10 cellular contexts compared by ENCODE assay signal in the genomic region with DNA sequence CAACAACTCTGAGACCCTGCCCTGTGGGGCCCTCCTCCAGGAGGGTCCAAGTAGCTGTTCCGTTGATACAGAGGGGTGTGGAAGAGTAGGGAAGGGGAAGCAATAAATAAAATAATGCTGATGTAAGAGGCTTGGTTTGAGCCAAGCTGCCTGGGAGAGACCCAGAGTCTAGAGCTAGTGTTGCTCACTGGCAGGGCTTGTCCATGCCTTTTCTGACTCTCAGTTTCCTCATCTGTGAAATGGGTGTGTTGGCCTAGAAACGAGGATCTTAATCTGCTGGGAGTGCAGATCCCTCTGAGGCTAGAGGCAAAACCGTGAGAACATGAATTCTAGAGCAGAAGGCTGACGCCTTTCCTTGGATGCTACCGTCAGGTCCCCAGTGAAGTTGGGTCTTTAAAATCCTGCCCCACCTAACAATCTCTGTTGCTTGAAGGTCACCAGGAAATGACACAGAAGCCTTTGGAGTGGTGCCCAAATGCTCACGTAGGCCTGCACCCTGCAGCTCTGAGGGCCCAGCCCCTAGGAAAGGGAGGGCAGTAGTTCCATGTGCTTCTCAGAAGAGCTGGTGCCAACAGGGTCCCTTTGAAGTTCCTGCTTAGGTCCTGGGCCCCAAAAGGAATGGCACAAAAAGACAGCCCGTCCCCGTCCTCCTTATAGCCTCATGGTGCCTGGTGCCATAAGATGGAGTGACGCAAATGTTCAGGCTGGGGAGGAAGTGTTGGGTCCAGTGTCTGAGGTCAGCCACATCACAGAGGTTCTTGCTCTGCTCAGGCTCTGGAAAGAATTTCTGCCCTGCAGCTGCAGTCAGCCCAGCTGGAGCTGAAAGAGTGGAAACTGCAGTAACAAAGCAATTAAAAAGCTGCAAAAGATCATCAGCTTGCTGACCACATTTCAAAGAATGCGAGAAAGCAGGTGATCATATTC.
A peak's percentile ranks its signal among the peaks of the same experiment; 100 is the strongest.
DNase-seq lines count a peak whose midpoint lies in the region; ATAC-seq, FAIRE-seq and TF ChIP-seq lines count a peak whose summit lies in the region.
"Had no signal": no experiment of that assay in that cellular context is flagged by ENCODE, and none has a peak within 500 bp of the region (broad histone marks: within the 10 kb centered on the region; RNA-seq: fewer than 3 reads in every experiment).

No MANE protein-coding gene starts in this region.

- H3K36me3 ChIP-seq in MG63 (no peaks in the 10 kb centered on the region), K562 (ENCODE audit: control insufficient read depth, insufficient read depth, low read length) (no peaks in the 10 kb centered on the region)

- no peak for TF ChIP-seq POLR2A in K562 (conservative IDR thresholded peaks at IDR 0.05)

- ATAC-seq in K562, result no peak

- H3K4me2 ChIP-seq in K562 (ENCODE audit: insufficient read depth, low read length), result no peak overlapping the region

- H3K79me2 ChIP-seq in K562 (ENCODE audit: control insufficient read depth, insufficient read depth, low read length), result no peaks in the 10 kb centered on the region

- no peak for TF ChIP-seq EP300 in K562 (IDR thresholded peaks at IDR 0.05; ENCODE audit: low read length)

- POLR2A ChIA-PET in K562 (lab: Yijun Ruan, JAX), result no interaction called here

- no peaks in the 10 kb centered on the region for H3K9me1 ChIP-seq in K562 (ENCODE audit: control insufficient read depth, insufficient read depth, low read length)

- peaks cover 6 to 14% of the 10 kb centered on the region in 2 experiments for H3K4me1 ChIP-seq in K562 (replicated peaks in 1 of 2; ENCODE audit: control insufficient read depth in 2 of 2, insufficient read depth in 2 of 2, low read length in 2 of 2)

- DNase-seq in ACHN (peak; percentile 41), MG63 (peak; percentile 66), K562 (ENCODE audit: extremely low read depth in 1 of 4, low spot score in 3 of 4) (no peak), lung microvascular endothelial cell (ENCODE audit: low read depth in 2 of 2) (peak; percentile 32 to 89), occipital lobe (lab: John Stamatoyannopoulos, UW) (no peak), hepatic stellate cell (ENCODE audit: low spot score) (no peak), endothelial cell (ENCODE audit: low spot score) (no peak)
- DNase-seq in activated CD4-positive, alpha-beta T cell treated with anti-CD3 and anti-CD28 coated beads, Interleukin-2, amount 50 U/mL, for 48 hours, result no peak
- DNase-seq: stimulated activated CD4-positive, alpha-beta T cell treated with anti-CD3 and anti-CD28 coated beads, Interleukin-2, amount 100 ng/mL, for 48 hours had no signal

- H3K9ac ChIP-seq in K562 (ENCODE audit: insufficient read depth in 1 of 2, low read depth in 2 of 2, low read length in 2 of 2), result no peak overlapping the region

- H3K27ac Mint-ChIP-seq in endothelial cell (ENCODE audit: unreplicated experiment), result no peak overlapping the region
- H3K27ac Mint-ChIP-seq: CD8-positive, alpha-beta memory T cell had no signal

- no peak overlapping the region for H3K27ac ChIP-seq in K562 (ENCODE audit: extremely low read depth, low read depth, low read length)

- no peaks in the 10 kb centered on the region for H3K9me3 ChIP-seq in MG63
- no peaks in the 10 kb centered on the region for H3K9me3 ChIP-seq in K562 (replicated peaks; ENCODE audit: control insufficient read depth, insufficient read depth, low read depth, low read length)

- H2AFZ ChIP-seq in K562 (ENCODE audit: low read depth, low read length), result no peak overlapping the region

- intact Hi-C loops in K562 (cut with micrococcal nuclease), result no loop called here

- CTCF ChIA-PET in K562 (lab: Yijun Ruan, JAX; ENCODE audit: low intra/inter-chr PET ratio), result no interaction called here

- H4K20me1 ChIP-seq in K562 (replicated peaks; ENCODE audit: control insufficient read depth, insufficient read depth, low read length), result no peaks in the 10 kb centered on the region

- TF ChIP-seq CTCF in K562 (IDR thresholded peaks at IDR 0.05 in 2 of 3, conservative IDR thresholded peaks at IDR 0.05 in 1 of 3; ENCODE audit: insufficient read depth in 2 of 3, low read depth in 1 of 3, low read length in 3 of 3) (no peak), endothelial cell (IDR thresholded peaks at IDR 0.05; ENCODE audit: unreplicated experiment) (no peak)

- peaks cover 7% of the 10 kb centered on the region for H3K4me1 Mint-ChIP-seq in endothelial cell (ENCODE audit: unreplicated experiment)

- H3K27me3 ChIP-seq in MG63, result no peaks in the 10 kb centered on the region
- no peaks in the 10 kb centered on the region for H3K27me3 ChIP-seq in K562 (ENCODE audit: control insufficient read depth in 2 of 2, insufficient read depth in 2 of 2, low read length in 2 of 2)

- no peaks in the 10 kb centered on the region for H3K9me3 Mint-ChIP-seq in endothelial cell (ENCODE audit: unreplicated experiment)

- H3K4me3 Mint-ChIP-seq in endothelial cell (ENCODE audit: unreplicated experiment), result no peak overlapping the region
- H3K4me3 Mint-ChIP-seq: CD8-positive, alpha-beta memory T cell had no signal

- peaks cover 12% of the 10 kb centered on the region for H3K27me3 Mint-ChIP-seq in endothelial cell (ENCODE audit: unreplicated experiment)

- FAIRE-seq in K562 (lab: Jason Lieb, UNC), result no peak

- in situ Hi-C loops in ACHN (cut with HindIII; ENCODE audit: low pct_ligation_motif_present, low pct_unique_long_range_greater_than_20kb, low sequenced_read_pairs) (no loop called here), K562 (cut with MboI) (no loop called here)

- TF ChIP-seq RAD21 in K562 (CRISPR knock-in tag; conservative IDR thresholded peaks at IDR 0.05 in 1 of 2, IDR thresholded peaks at IDR 0.05 in 1 of 2), result no peak

- WGBS in K562 (ENCODE audit: insufficient coverage, low coverage, missing lambda C conversion rate), result 17% methylated on average over 8 of the region's 10 CpGs

- no TSS peak for BruUV-seq in K562 (replicated peaks; lab: Mats Ljungman, UMichigan)

- no peaks in the 10 kb centered on the region for H3K36me3 Mint-ChIP-seq in endothelial cell (ENCODE audit: low read depth, unreplicated experiment)
- H3K36me3 Mint-ChIP-seq: CD8-positive, alpha-beta memory T cell had no signal

- H3K4me3 ChIP-seq in MG63, result no peak overlapping the region
- no peak overlapping the region for H3K4me3 ChIP-seq in K562

TF ChIP-seq in K562, 482 proteins besides CTCF, POLR2A, EP300 and RAD21:
- TF ChIP-seq RBM25 (IDR thresholded peaks at IDR 0.05; ENCODE audit: low read depth, low read length, severe bottlenecking), result peak; percentile 84
- 0 out of 2 replicates have a peak, but pooled peaks have one; percentile 29 for TF ChIP-seq BCOR (IDR thresholded peaks at IDR 0.05)
- no peak for TF ChIP-seq L3MBTL2 (IDR thresholded peaks at IDR 0.05)
- no peak for TF ChIP-seq RBBP5 (IDR thresholded peaks at IDR 0.05; ENCODE audit: borderline replicate concordance, insufficient read depth, low read length, poor library complexity, severe bottlenecking)
- TF ChIP-seq GATA2 (CRISPR knock-in tag; IDR thresholded peaks at IDR 0.05), result no peak
- TF ChIP-seq GTF2E2 (tag; IDR thresholded peaks at IDR 0.05), result no peak

Comparison
In these comparisons a context has a peak if more than half of its experiments do, and no peak if none do; other contexts are left out.
1. DNase-seq: peak in ACHN (single experiment), MG63 (single experiment) and lung microvascular endothelial cell (2 of 2); none in K562 (0 of 4), occipital lobe (single experiment), hepatic stellate cell (single experiment), activated CD4-positive, alpha-beta T cell treated with anti-CD3 and anti-CD28 coated beads, Interleukin-2, amount 50 U/mL, for 48 hours (0 of 2) and endothelial cell (single experiment).